11 cellular contexts compared by ENCODE assay signal in genomic region chr20:62772994-62773858, GRCh38. TPM values are rescaled to one million over a fixed set of nuclear protein-coding genes. Genes with fewer than 3 reads are reported as not detected.
DNase-seq lines count a peak whose midpoint lies in the region; ATAC-seq and TF ChIP-seq lines count a peak whose summit lies in the region.
"Had no signal": no experiment of that assay in that cellular context is flagged by ENCODE, and none has a peak within 500 bp of the region (broad histone marks: within the 10 kb centered on the region; RNA-seq: fewer than 3 reads in every experiment).

No MANE protein-coding gene starts in this region.

- DNase-seq in CD4-positive, CD25-positive, alpha-beta regulatory T cell: no peak
- DNase-seq in MV-4-11 (lab: John Stamatoyannopoulos, UW): peak; percentile 14
- DNase-seq in cerebellar cortex (ENCODE audit: low spot score): peak; percentile 73
- no peak for DNase-seq in naive thymus-derived CD8-positive, alpha-beta T cell
- DNase-seq in testis: no peak
- no peak for DNase-seq in UCSD-AML1 (lab: John Stamatoyannopoulos, UW; ENCODE audit: unreplicated experiment)
- no peak for DNase-seq in ascending aorta (ENCODE audit: low spot score in 2 of 2)
- DNase-seq: left ventricle myocardium inferior, NCI-H146 had no signal

- H3K4me3 ChIP-seq in CD4-positive, CD25-positive, alpha-beta regulatory T cell (ENCODE audit: low read depth, low read length): no peak overlapping the region
- H3K4me3 ChIP-seq in testis (no peak overlapping the region), ascending aorta (no peak overlapping the region)
- H3K4me3 ChIP-seq: esophagus muscularis mucosa, left ventricle myocardium inferior had no signal

- H3K9me3 Mint-ChIP-seq in CD4-positive, CD25-positive, alpha-beta regulatory T cell: peaks cover 0 to 2% (median 0%) of the 10 kb centered on the region in 7 donors
- no peaks in the 10 kb centered on the region for H3K9me3 Mint-ChIP-seq in naive thymus-derived CD8-positive, alpha-beta T cell

- POLR2A ChIA-PET in naive thymus-derived CD8-positive, alpha-beta T cell (lab: Charles Lee): interaction anchor here (1.0 to 2.1 kb wide), 5 partner anchors 8 to 42 kb away, joined by 3 to 8 read pairs (median 4); no protein-coding TSS in a partner anchor

- no peaks in the 10 kb centered on the region for H3K27me3 ChIP-seq in CD4-positive, CD25-positive, alpha-beta regulatory T cell (ENCODE audit: control insufficient read depth, insufficient read depth, low read length)
- H3K27me3 ChIP-seq in testis (no peaks in the 10 kb centered on the region), ascending aorta (no peaks in the 10 kb centered on the region)

- ATAC-seq in CD4-positive, CD25-positive, alpha-beta regulatory T cell (ENCODE audit: low read depth in 2 of 2): no peak
- no peak for ATAC-seq in naive thymus-derived CD8-positive, alpha-beta T cell
- no peak for ATAC-seq in GM21737 (IDR thresholded peaks at IDR 0.05; ENCODE audit: unreplicated experiment)

- TF ChIP-seq CTCF in testis (IDR thresholded peaks at IDR 0.05) (no peak), ascending aorta (IDR thresholded peaks at IDR 0.05) (no peak)

- H3K27ac ChIP-seq in CD4-positive, CD25-positive, alpha-beta regulatory T cell (ENCODE audit: insufficient read depth, low read length, poor library complexity, severe bottlenecking): no peak overlapping the region
- no peak overlapping the region for H3K27ac ChIP-seq in testis
- no peak overlapping the region for H3K27ac ChIP-seq in ascending aorta
- H3K27ac ChIP-seq: left ventricle myocardium inferior had no signal

- H3K27me3 Mint-ChIP-seq in CD4-positive, CD25-positive, alpha-beta regulatory T cell: no peaks in the 10 kb centered on the region
- no peaks in the 10 kb centered on the region for H3K27me3 Mint-ChIP-seq in naive thymus-derived CD8-positive, alpha-beta T cell

- H3K4me1 ChIP-seq in CD4-positive, CD25-positive, alpha-beta regulatory T cell (ENCODE audit: control insufficient read depth, insufficient read depth, low read length, poor library complexity, severe bottlenecking): peaks cover 49% of the 10 kb centered on the region
- H3K4me1 ChIP-seq in testis (peaks cover 16% of the 10 kb centered on the region), ascending aorta (peaks cover 0 to 3% of the 10 kb centered on the region in 2 donors)

- H3K36me3 Mint-ChIP-seq in CD4-positive, CD25-positive, alpha-beta regulatory T cell: no peaks in the 10 kb centered on the region
- no peaks in the 10 kb centered on the region for H3K36me3 Mint-ChIP-seq in naive thymus-derived CD8-positive, alpha-beta T cell

- WGBS in testis, 2 donors: 45 to 50% methylated on average over 16 to 19 of the region's 19 CpGs

- peaks cover 0 to 77% (median 18%) of the 10 kb centered on the region in 4 donors for H3K4me1 Mint-ChIP-seq in CD4-positive, CD25-positive, alpha-beta regulatory T cell
- H3K4me1 Mint-ChIP-seq in naive thymus-derived CD8-positive, alpha-beta T cell: peaks cover 28 to 71% (median 55%) of the 10 kb centered on the region in 4 donors

- TF ChIP-seq POLR2A in testis (IDR thresholded peaks at IDR 0.05): no peak

- H3K9me3 ChIP-seq in CD4-positive, CD25-positive, alpha-beta regulatory T cell (ENCODE audit: control insufficient read depth in 2 of 2, low read length in 2 of 2): no peaks in the 10 kb centered on the region
- H3K9me3 ChIP-seq in testis (no peaks in the 10 kb centered on the region), ascending aorta (no peaks in the 10 kb centered on the region)
- H3K9me3 ChIP-seq: esophagus muscularis mucosa, left ventricle myocardium inferior had no signal

- H3K27ac Mint-ChIP-seq in CD4-positive, CD25-positive, alpha-beta regulatory T cell: peak overlapping the region; percentile 26 to 84 (median 51)
- peak overlapping the region in 8 of 10 donors; percentile 56 to 90 (median 73) for H3K27ac Mint-ChIP-seq in naive thymus-derived CD8-positive, alpha-beta T cell

- peak overlapping the region in 3 of 4 donors; percentile 32 to 56 (median 50) for H3K4me3 Mint-ChIP-seq in CD4-positive, CD25-positive, alpha-beta regulatory T cell
- peak overlapping the region in 1 of 10 donors; percentile 51 for H3K4me3 Mint-ChIP-seq in naive thymus-derived CD8-positive, alpha-beta T cell

- no peaks in the 10 kb centered on the region for H3K36me3 ChIP-seq in CD4-positive, CD25-positive, alpha-beta regulatory T cell (ENCODE audit: control insufficient read depth, insufficient read depth, low read length)
- H3K36me3 ChIP-seq in testis (ENCODE audit: low read depth, missing control alignments): no peaks in the 10 kb centered on the region
- H3K36me3 ChIP-seq in ascending aorta: no peaks in the 10 kb centered on the region
- H3K36me3 ChIP-seq: esophagus muscularis mucosa, left ventricle myocardium inferior had no signal

- intact Hi-C loops in testis (cut with DNase I; ENCODE audit: low total_unique reads) (no loop called here), ascending aorta (cut with DNase I) (no loop called here)

RNA-seq across cellular contexts. Expression of gene MRGBP, which starts 23.0 kb away (rescaled TPM):
- 7.0 TPM for total RNA-seq in CD4-positive, CD25-positive, alpha-beta regulatory T cell
- 10 to 100 TPM in 2 of 4 donors, 1 to 10 TPM in 2; 7.9 to 11.5 (median 10.0) TPM for polyA plus RNA-seq in CD4-positive, CD25-positive, alpha-beta regulatory T cell
- 10 to 100 TPM; 13.6 to 14.2 TPM for total RNA-seq in naive thymus-derived CD8-positive, alpha-beta T cell
- 10 to 100 TPM in 1 of 3 donors, 1 to 10 TPM in 2; 7.4 to 10.2 (median 9.0) TPM for polyA plus RNA-seq in naive thymus-derived CD8-positive, alpha-beta T cell
- total RNA-seq in testis (10 to 100 TPM; 52.5 to 56.7 TPM), ascending aorta (5.7 TPM)
- polyA plus RNA-seq in testis (ENCODE audit: insufficient read depth, low read depth, low replicate concordance): 98.3 TPM

RNA-seq across cellular contexts. Expression of gene OGFR, which starts 31.4 kb away (rescaled TPM):
- 61.1 TPM for total RNA-seq in CD4-positive, CD25-positive, alpha-beta regulatory T cell
- polyA plus RNA-seq in CD4-positive, CD25-positive, alpha-beta regulatory T cell: 10 to 100 TPM; 41.5 to 46.9 (median 42.0) TPM
- 10 to 100 TPM; 77.1 to 79.9 TPM for total RNA-seq in naive thymus-derived CD8-positive, alpha-beta T cell
- 10 to 100 TPM; 26.5 to 58.2 (median 40.1) TPM for polyA plus RNA-seq in naive thymus-derived CD8-positive, alpha-beta T cell
- total RNA-seq in testis (10 to 100 TPM; 46.6 to 57.0 TPM), ascending aorta (77.4 TPM)
- 23.7 TPM for polyA plus RNA-seq in testis (ENCODE audit: insufficient read depth, low read depth, low replicate concordance)

RNA-seq across cellular contexts. Expression of gene COL9A3, which starts 43.6 kb away (rescaled TPM):
- total RNA-seq in CD4-positive, CD25-positive, alpha-beta regulatory T cell: not detected
- polyA plus RNA-seq in CD4-positive, CD25-positive, alpha-beta regulatory T cell: not detected
- total RNA-seq in naive thymus-derived CD8-positive, alpha-beta T cell: 1 to 10 TPM; 1.2 to 2.2 TPM
- under 1 TPM in 1 of 3 donors, not detected in 2; 0.15 TPM for polyA plus RNA-seq in naive thymus-derived CD8-positive, alpha-beta T cell
- 10 to 100 TPM; 19.1 to 50.6 TPM for total RNA-seq in testis
- 21.3 TPM for polyA plus RNA-seq in testis (ENCODE audit: insufficient read depth, low read depth, low replicate concordance)
- total RNA-seq in ascending aorta: 13.8 TPM

Comparison
In these comparisons a context has a peak if more than half of its experiments do, and no peak if none do; other contexts are left out.
1. DNase-seq: peak in MV-4-11 (single experiment) and cerebellar cortex (single experiment); none in CD4-positive, CD25-positive, alpha-beta regulatory T cell (0 of 3), naive thymus-derived CD8-positive, alpha-beta T cell (0 of 10), testis (single experiment), UCSD-AML1 (single experiment) and ascending aorta (0 of 2).